In the genomic region with DNA sequence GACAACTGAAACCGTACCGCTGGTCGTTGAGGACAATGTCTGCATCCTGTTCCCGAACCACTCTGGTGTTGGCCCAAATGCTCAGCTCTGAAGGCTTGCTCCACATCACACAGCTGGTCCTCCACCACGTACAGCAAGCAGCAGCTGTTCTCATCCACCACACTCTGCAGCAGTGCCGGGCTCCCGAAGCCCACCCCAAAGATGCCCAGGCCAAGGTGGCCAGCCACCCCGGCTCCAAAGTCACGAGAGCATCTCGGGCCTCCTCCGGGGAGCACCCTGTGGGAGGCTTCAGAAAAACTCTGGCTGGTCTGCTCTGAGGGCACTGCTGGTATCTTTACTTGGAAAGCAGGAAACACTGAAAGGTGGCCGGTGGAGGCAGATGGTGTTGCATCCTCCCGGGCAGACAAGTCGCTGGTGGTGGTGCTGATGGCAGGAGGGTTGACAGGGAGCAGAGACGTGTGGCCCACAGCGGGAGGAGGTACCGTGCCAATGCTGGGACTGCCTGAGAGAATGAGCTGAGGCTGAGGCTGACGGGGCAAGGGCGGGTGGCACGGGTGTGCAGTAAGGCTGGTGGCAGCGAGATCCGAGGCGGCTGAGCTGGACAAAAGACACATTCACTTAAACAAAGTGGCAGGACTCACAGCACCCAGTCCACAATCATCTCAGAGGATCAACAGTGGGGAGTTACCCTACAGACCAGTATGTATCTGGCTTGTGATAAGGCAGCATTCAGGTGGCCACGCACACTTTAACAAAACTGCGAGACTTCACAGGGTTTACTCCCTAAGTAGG, we compare ENCODE assay signal across 10 cellular contexts. TPM values are rescaled to one million over a fixed set of nuclear protein-coding genes. Genes with fewer than 3 reads are reported as not detected.
DNase-seq lines count a peak whose midpoint lies in the region; ATAC-seq lines count a peak whose summit lies in the region.
"Had no signal": no experiment of that assay in that cellular context is flagged by ENCODE, and none has a peak within 500 bp of the region (broad histone marks: within the 10 kb centered on the region; RNA-seq: fewer than 3 reads in every experiment).

No MANE protein-coding gene starts in this region.

- no peak overlapping the region for H3K9ac ChIP-seq in skeletal muscle satellite cell (ENCODE audit: low read depth, low read length)

- H3K4me3 Mint-ChIP-seq in T-helper 2 cell treated with Interferon-gamma antibody and Interleukin-4, amounts not matched to agents 5 μg/mL and 100 μg/mL, for 36 hours = peak overlapping the region; percentile 79
- H3K4me3 Mint-ChIP-seq in activated T-helper 1 cell treated with anti-CD3 and anti-CD28 coated beads, Interleukin-12 subunit alpha, Interleukin-12 subunit beta, Interleukin-2, Interleukin-4 antibody, amounts not matched to agents 30 ng/mL and 10 ng/mL and 1 ng/mL, durations not matched to agents 14 hours and 24 hours and 36 hours = peak overlapping the region; percentile 84

- H3K4me1 Mint-ChIP-seq in T-helper 2 cell treated with Interferon-gamma antibody and Interleukin-4, amounts not matched to agents 5 μg/mL and 100 μg/mL, for 36 hours (ENCODE audit: low read depth) = peaks cover 14% of the 10 kb centered on the region
- H3K4me1 Mint-ChIP-seq in activated T-helper 1 cell treated with anti-CD3 and anti-CD28 coated beads, Interleukin-12 subunit alpha, Interleukin-12 subunit beta, Interleukin-2, Interleukin-4 antibody, amounts not matched to agents 30 ng/mL and 10 ng/mL and 1 ng/mL, durations not matched to agents 14 hours and 24 hours and 36 hours (ENCODE audit: low read depth) = peaks cover 31% of the 10 kb centered on the region

- no peaks in the 10 kb centered on the region for H3K9me3 ChIP-seq in right cardiac atrium (ENCODE audit: control insufficient read depth, low read length)
- H3K9me3 ChIP-seq in skeletal muscle satellite cell (replicated peaks; ENCODE audit: low read length) = no peaks in the 10 kb centered on the region

- H3K4me3 ChIP-seq in right cardiac atrium (ENCODE audit: low read length) = no peak overlapping the region
- H3K4me3 ChIP-seq in skeletal muscle satellite cell (ENCODE audit: low read length) = peak overlapping the region; percentile 77

- H3K27me3 ChIP-seq in right cardiac atrium (ENCODE audit: control insufficient read depth, insufficient read depth) = no peaks in the 10 kb centered on the region
- peaks cover 7% of the 10 kb centered on the region for H3K27me3 ChIP-seq in skeletal muscle satellite cell (ENCODE audit: control insufficient read depth, insufficient read depth, low read length)

- H3K27ac ChIP-seq in right cardiac atrium (ENCODE audit: low read length) = no peak overlapping the region

- H3K27ac Mint-ChIP-seq in T-helper 2 cell treated with Interferon-gamma antibody and Interleukin-4, amounts not matched to agents 5 μg/mL and 100 μg/mL, for 36 hours = peak overlapping the region; percentile 34
- peak overlapping the region; percentile 15 for H3K27ac Mint-ChIP-seq in activated T-helper 1 cell treated with anti-CD3 and anti-CD28 coated beads, Interleukin-12 subunit alpha, Interleukin-12 subunit beta, Interleukin-2, Interleukin-4 antibody, amounts not matched to agents 30 ng/mL and 10 ng/mL and 1 ng/mL, durations not matched to agents 14 hours and 24 hours and 36 hours

- no peak for DNase-seq in T-helper 2 cell treated with Interferon-gamma antibody and Interleukin-4, amounts not matched to agents 5 μg/mL and 100 μg/mL, for 36 hours (ENCODE audit: low spot score)
- DNase-seq in T-helper 2 cell (no peak), right cardiac atrium (peak in 2 of 3 donors; percentile 55 to 65), DMS79 treated with DMSO at 0.1 percent for 48 hours (lab: John Stamatoyannopoulos, UW) (no peak)
- DNase-seq in activated T-helper 1 cell treated with anti-CD3 and anti-CD28 coated beads, Interleukin-12 subunit alpha, Interleukin-12 subunit beta, Interleukin-2, Interleukin-4 antibody, amounts not matched to agents 30 ng/mL and 10 ng/mL and 1 ng/mL, durations not matched to agents 14 hours and 24 hours and 36 hours (ENCODE audit: low spot score) = no peak
- DNase-seq in activated CD4-positive, CD25-positive, alpha-beta regulatory T cell treated with anti-CD3 and anti-CD28 coated beads, Interleukin-2, amount 50 U/mL, for 72 hours = no peak
- DNase-seq: NCI-H446 treated with DMSO at 0.1 percent for 48 hours; stimulated activated CD4-positive, alpha-beta T cell treated with anti-CD3 and anti-CD28 coated beads, Interleukin-4, amount 100 ng/mL, for 4 hours had no signal

- peaks cover 10% of the 10 kb centered on the region for H3K36me3 ChIP-seq in skeletal muscle satellite cell (ENCODE audit: insufficient read depth, low read length)

- ATAC-seq in right cardiac atrium (peak in 1 of 2 donors; percentile 22), HG02623 (IDR thresholded peaks at IDR 0.05; ENCODE audit: unreplicated experiment) (no peak)

- no peaks in the 10 kb centered on the region for H3K36me3 Mint-ChIP-seq in T-helper 2 cell treated with Interferon-gamma antibody and Interleukin-4, amounts not matched to agents 5 μg/mL and 100 μg/mL, for 36 hours (ENCODE audit: low read depth)
- peaks cover 2% of the 10 kb centered on the region for H3K36me3 Mint-ChIP-seq in activated T-helper 1 cell treated with anti-CD3 and anti-CD28 coated beads, Interleukin-12 subunit alpha, Interleukin-12 subunit beta, Interleukin-2, Interleukin-4 antibody, amounts not matched to agents 30 ng/mL and 10 ng/mL and 1 ng/mL, durations not matched to agents 14 hours and 24 hours and 36 hours (ENCODE audit: low read depth)

- peaks cover 2% of the 10 kb centered on the region for H3K27me3 Mint-ChIP-seq in T-helper 2 cell treated with Interferon-gamma antibody and Interleukin-4, amounts not matched to agents 5 μg/mL and 100 μg/mL, for 36 hours (ENCODE audit: low read depth)
- peaks cover 2% of the 10 kb centered on the region for H3K27me3 Mint-ChIP-seq in activated T-helper 1 cell treated with anti-CD3 and anti-CD28 coated beads, Interleukin-12 subunit alpha, Interleukin-12 subunit beta, Interleukin-2, Interleukin-4 antibody, amounts not matched to agents 30 ng/mL and 10 ng/mL and 1 ng/mL, durations not matched to agents 14 hours and 24 hours and 36 hours (ENCODE audit: insufficient read depth)

- H3K4me1 ChIP-seq in right cardiac atrium (ENCODE audit: control insufficient read depth, insufficient read depth, low read length) (peaks cover 16% of the 10 kb centered on the region), skeletal muscle satellite cell (ENCODE audit: control insufficient read depth, insufficient read depth, low read length) (peaks cover 20% of the 10 kb centered on the region)

- no peaks in the 10 kb centered on the region for H3K9me3 Mint-ChIP-seq in T-helper 2 cell treated with Interferon-gamma antibody and Interleukin-4, amounts not matched to agents 5 μg/mL and 100 μg/mL, for 36 hours
- no peaks in the 10 kb centered on the region for H3K9me3 Mint-ChIP-seq in activated T-helper 1 cell treated with anti-CD3 and anti-CD28 coated beads, Interleukin-12 subunit alpha, Interleukin-12 subunit beta, Interleukin-2, Interleukin-4 antibody, amounts not matched to agents 30 ng/mL and 10 ng/mL and 1 ng/mL, durations not matched to agents 14 hours and 24 hours and 36 hours

- intact Hi-C loops in activated T-helper 1 cell treated with anti-CD3 and anti-CD28 coated beads, Interleukin-12 subunit alpha, Interleukin-12 subunit beta, Interleukin-2, Interleukin-4 antibody, amounts not matched to agents 30 ng/mL and 10 ng/mL and 1 ng/mL, durations not matched to agents 14 hours and 24 hours and 36 hours (cut with micrococcal nuclease) = loop anchor here (2.0 to 10.0 kb wide), 3 partner anchors 51 to 1333 kb away; a partner anchor contains a TSS
- intact Hi-C loops in right cardiac atrium (cut with DNase I) = no loop called here

- H3K4me2 ChIP-seq in skeletal muscle satellite cell (ENCODE audit: low read length) = peak overlapping the region; percentile 84

- WGBS in right cardiac atrium = 68% methylated on average over 25 of the region's 25 CpGs

RNA-seq across cellular contexts. Expression of a gene that starts 6.5 kb away (rescaled TPM):
- total RNA-seq in activated T-helper 1 cell treated with anti-CD3 and anti-CD28 coated beads, Interleukin-12 subunit alpha, Interleukin-12 subunit beta, Interleukin-2, Interleukin-4 antibody, amounts not matched to agents 30 ng/mL and 10 ng/mL and 1 ng/mL, durations not matched to agents 14 hours and 24 hours and 36 hours = not detected in 2 replicates
- under 1 TPM in 2 of 4 donors, not detected in 2; 0.09 to 0.14 TPM for total RNA-seq in right cardiac atrium
- polyA plus RNA-seq in right cardiac atrium = not detected
- under 0.01 TPM in 1 of 2 replicates, not detected in the other for total RNA-seq in skeletal muscle satellite cell (2012; rRNA removed)

RNA-seq across cellular contexts. Expression of a gene that starts 26.8 kb away (rescaled TPM):
- 1.0 and 1.2 TPM in 2 replicates for total RNA-seq in activated T-helper 1 cell treated with anti-CD3 and anti-CD28 coated beads, Interleukin-12 subunit alpha, Interleukin-12 subunit beta, Interleukin-2, Interleukin-4 antibody, amounts not matched to agents 30 ng/mL and 10 ng/mL and 1 ng/mL, durations not matched to agents 14 hours and 24 hours and 36 hours
- total RNA-seq in right cardiac atrium = 100 to 1,000 TPM in 2 of 4 donors, 10 to 100 TPM in 2; 44.2 to 120 (median 95.0) TPM
- polyA plus RNA-seq in right cardiac atrium = 243 TPM
- not detected in 2 replicates for total RNA-seq in skeletal muscle satellite cell (2012; rRNA removed)

RNA-seq across cellular contexts. Expression of a gene that starts 50.5 kb away (rescaled TPM):
- total RNA-seq in activated T-helper 1 cell treated with anti-CD3 and anti-CD28 coated beads, Interleukin-12 subunit alpha, Interleukin-12 subunit beta, Interleukin-2, Interleukin-4 antibody, amounts not matched to agents 30 ng/mL and 10 ng/mL and 1 ng/mL, durations not matched to agents 14 hours and 24 hours and 36 hours = 45.2 and 50.1 TPM in 2 replicates
- 10 to 100 TPM; 46.8 to 60.3 (median 54.2) TPM for total RNA-seq in right cardiac atrium
- polyA plus RNA-seq in right cardiac atrium = 23.3 TPM
- total RNA-seq in skeletal muscle satellite cell (2012; rRNA removed) = 23.8 and 27.3 TPM in 2 replicates

Comparison
In these comparisons a context has a peak if more than half of its experiments do, and no peak if none do; other contexts are left out.
1. DNase-seq: peak in right cardiac atrium (2 of 3); none in T-helper 2 cell treated with Interferon-gamma antibody and Interleukin-4, amounts not matched to agents 5 μg/mL and 100 μg/mL, for 36 hours (single experiment), T-helper 2 cell (0 of 5), activated T-helper 1 cell treated with anti-CD3 and anti-CD28 coated beads, Interleukin-12 subunit alpha, Interleukin-12 subunit beta, Interleukin-2, Interleukin-4 antibody, amounts not matched to agents 30 ng/mL and 10 ng/mL and 1 ng/mL, durations not matched to agents 14 hours and 24 hours and 36 hours (single experiment), activated CD4-positive, CD25-positive, alpha-beta regulatory T cell treated with anti-CD3 and anti-CD28 coated beads, Interleukin-2, amount 50 U/mL, for 72 hours (single experiment) and DMS79 treated with DMSO at 0.1 percent for 48 hours (single experiment).
2. RNA of a gene that starts 26.8 kb away (total RNA-seq): 44.2 to 120 TPM in right cardiac atrium; 1.0 to 1.2 TPM in activated T-helper 1 cell treated with anti-CD3 and anti-CD28 coated beads, Interleukin-12 subunit alpha, Interleukin-12 subunit beta, Interleukin-2, Interleukin-4 antibody, amounts not matched to agents 30 ng/mL and 10 ng/mL and 1 ng/mL, durations not matched to agents 14 hours and 24 hours and 36 hours; every median in the first group is over 10 times any median in the second.